23 cellular contexts compared by ENCODE assay signal in the genomic region with DNA sequence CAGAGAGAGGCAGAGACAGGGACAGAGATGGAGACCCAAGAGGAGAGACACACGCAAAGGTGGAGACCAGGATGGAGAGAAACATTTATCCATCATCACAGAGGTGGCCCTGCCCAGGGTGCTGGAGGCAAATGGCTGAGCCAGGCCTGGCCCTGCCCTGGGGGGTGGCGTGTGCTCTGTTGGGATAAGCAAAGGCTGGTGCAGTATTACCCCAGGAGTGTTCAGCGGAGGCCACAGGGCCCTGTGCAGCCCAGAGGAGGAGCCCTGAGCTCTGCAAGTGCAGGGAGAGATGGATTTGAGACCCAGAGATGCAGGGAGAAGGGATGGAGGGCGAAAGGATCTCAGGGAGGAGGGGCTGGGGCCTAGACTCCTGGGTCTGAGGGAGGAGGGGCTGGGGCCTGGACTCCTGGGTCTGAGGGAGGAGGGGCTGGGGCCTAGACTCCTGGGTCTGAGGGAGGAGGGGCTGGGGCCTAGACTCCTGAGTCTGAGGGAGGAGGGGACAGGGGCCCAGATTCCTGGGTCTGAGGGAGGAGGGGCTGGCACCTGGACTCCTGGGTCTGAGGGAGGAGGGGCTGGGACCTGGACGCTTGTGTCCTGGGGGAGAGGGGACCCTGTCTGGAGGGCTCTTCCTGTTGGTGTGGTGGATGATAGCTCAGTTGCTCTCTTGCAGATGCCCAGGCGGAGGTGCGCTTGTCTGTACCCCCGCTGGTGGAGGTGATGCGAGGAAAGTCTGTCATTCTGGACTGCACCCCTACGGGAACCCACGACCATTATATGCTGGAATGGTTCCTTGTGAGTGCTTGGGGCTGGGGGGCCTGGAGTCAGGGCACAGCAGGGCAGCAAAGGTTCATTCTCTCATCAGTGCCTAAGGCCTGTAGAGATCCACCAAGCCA. TPM values are rescaled to one million over a fixed set of nuclear protein-coding genes. Genes with fewer than 3 reads are reported as not detected.
DNase-seq lines count a peak whose midpoint lies in the region; ATAC-seq, FAIRE-seq and TF ChIP-seq lines count a peak whose summit lies in the region.
"Had no signal": no experiment of that assay in that cellular context is flagged by ENCODE, and none has a peak within 500 bp of the region (broad histone marks: within the 10 kb centered on the region; RNA-seq: fewer than 3 reads in every experiment).

No MANE protein-coding gene starts in this region.

- POLR2A ChIA-PET in HepG2 (lab: Yijun Ruan, JAX): interaction anchor here (1.6 to 4.0 kb wide), 3 partner anchors 9 to 17 kb away, joined by 5 to 67 read pairs (median 18); no protein-coding TSS in a partner anchor

- H3K9me3 ChIP-seq in HepG2 (ENCODE audit: low read length) (no peaks in the 10 kb centered on the region), right lobe of liver (no peaks in the 10 kb centered on the region), endocrine pancreas (ENCODE audit: control insufficient read depth, low read length) (no peaks in the 10 kb centered on the region), neural progenitor cell (ENCODE audit: low read depth) (no peaks in the 10 kb centered on the region)
- H3K9me3 ChIP-seq: left lung, MG63 had no signal

- H3K79me2 ChIP-seq in HepG2 (ENCODE audit: insufficient read depth, low read length) (peaks cover 21% of the 10 kb centered on the region), neural progenitor cell (ENCODE audit: low read depth) (no peaks in the 10 kb centered on the region)

- H3K4me3 ChIP-seq in HepG2 (replicated peaks in 1 of 3; ENCODE audit: insufficient read depth in 1 of 3, low read depth in 2 of 3, low read length in 3 of 3) (peak overlapping the region; percentile 65 to 99 (median 94); a peak in 5 of 6 replicates), right lobe of liver (no peak overlapping the region), endocrine pancreas (ENCODE audit: control insufficient read depth, insufficient read depth, low read length) (no peak overlapping the region), neural progenitor cell (no peak overlapping the region)
- H3K4me3 ChIP-seq: MG63 had no signal

- H3K27ac ChIP-seq in HepG2 (ENCODE audit: extremely low read length, insufficient read depth, low read length) (peak overlapping the region; percentile 38), right lobe of liver (no peak overlapping the region), neural progenitor cell (no peak overlapping the region)
- H3K27ac ChIP-seq: cardiac muscle cell, left lung had no signal

- no peak for TF ChIP-seq EP300 in HepG2 (IDR thresholded peaks at IDR 0.05; ENCODE audit: low read depth in 2 of 2, low read length in 2 of 2)
- TF ChIP-seq EP300 in HepG2 (CRISPR knock-in tag; IDR thresholded peaks at IDR 0.05; ENCODE audit: borderline replicate concordance): no peak

- H4K20me1 ChIP-seq in HepG2 (ENCODE audit: insufficient read depth, low read length) (0 out of 2 replicates have a peak, but pooled peaks cover 8% of the 10 kb centered on the region), neural progenitor cell (ENCODE audit: low read depth) (no peaks in the 10 kb centered on the region)

- TF ChIP-seq RAD21 in HepG2 (CRISPR knock-in tag; IDR thresholded peaks at IDR 0.05): no peak

- peaks cover 2% of the 10 kb centered on the region for H3K36me3 Mint-ChIP-seq in neural progenitor cell
- H3K36me3 Mint-ChIP-seq: activated naive CD8-positive, alpha-beta T cell treated with anti-CD3 and anti-CD28 coated beads for 36 hours; CD8-positive, alpha-beta memory T cell had no signal

- H3F3A ChIP-seq in neural progenitor cell (ENCODE audit: low read depth): peaks cover 27% of the 10 kb centered on the region

- peak overlapping the region; percentile 38 for H3K4me3 Mint-ChIP-seq in neural progenitor cell
- H3K4me3 Mint-ChIP-seq: activated B cell treated with CpG ODN at 0.5 μM for 24 hours; activated naive CD8-positive, alpha-beta T cell treated with anti-CD3 and anti-CD28 coated beads for 36 hours; CD8-positive, alpha-beta memory T cell; stimulated activated naive CD8-positive, alpha-beta T cell treated with anti-CD3 and anti-CD28 coated beads, Interleukin-15, Interleukin-2, amounts not matched to agents 100 ng/mL and 50 ng/mL, for 24 hours; T-helper 1 cell treated with Interleukin-12 subunit alpha and Interleukin-12 subunit beta and Interleukin-4 antibody, amounts not matched to agents 30 μg/mL and 1 μg/mL, for 36 hours had no signal

- no TSS peak for BruUV-seq in HepG2 (replicated peaks; lab: Mats Ljungman, UMichigan)

- CTCF ChIA-PET in HepG2 (lab: Yijun Ruan, JAX; ENCODE audit: low intra/inter-chr PET ratio, low total read pairs): interaction anchor here (0.6 kb wide), 1 partner anchor 1561 kb away, joined by 3 read pairs; no protein-coding TSS in a partner anchor

- WGBS in HepG2 (ENCODE audit: low lambda C conversion rate): 66% methylated on average over 5 of the region's 11 CpGs
- WGBS in right lobe of liver (ENCODE audit: insufficient coverage, low coverage, low lambda C conversion rate, missing lambda C conversion rate): 92% methylated on average over 2 of the region's 11 CpGs

- H3K27me3 ChIP-seq in HepG2 (ENCODE audit: control insufficient read depth in 1 of 2, insufficient read depth in 2 of 2, low read length in 2 of 2): no peaks in the 10 kb centered on the region; a peak in 1 of 5 replicates
- H3K27me3 ChIP-seq in right lobe of liver: no peaks in the 10 kb centered on the region
- H3K27me3 ChIP-seq in endocrine pancreas (ENCODE audit: control insufficient read depth, insufficient read depth, low read length): no peaks in the 10 kb centered on the region
- peaks cover 6% of the 10 kb centered on the region for H3K27me3 ChIP-seq in neural progenitor cell
- H3K27me3 ChIP-seq: cardiac muscle cell, MG63 had no signal

- no peak overlapping the region for H3K27ac Mint-ChIP-seq in neural progenitor cell
- H3K27ac Mint-ChIP-seq: activated B cell treated with CpG ODN at 0.5 μM for 24 hours; activated naive CD8-positive, alpha-beta T cell treated with anti-CD3 and anti-CD28 coated beads for 36 hours; stimulated activated naive CD8-positive, alpha-beta T cell treated with anti-CD3 and anti-CD28 coated beads, Interleukin-15, Interleukin-2, amounts not matched to agents 100 ng/mL and 50 ng/mL, for 24 hours; T-helper 1 cell treated with Interleukin-12 subunit alpha and Interleukin-12 subunit beta and Interleukin-4 antibody, amounts not matched to agents 30 μg/mL and 1 μg/mL, for 36 hours had no signal

- ATAC-seq in HepG2 (no peak), right lobe of liver (no peak), GM19455 (IDR thresholded peaks at IDR 0.05; ENCODE audit: unreplicated experiment) (no peak)
- ATAC-seq: left lung had no signal

- H3K4me1 ChIP-seq in HepG2 (ENCODE audit: insufficient read depth, low read length) (peaks cover 67% of the 10 kb centered on the region), right lobe of liver (peaks cover 0 to 23% (median 10%) of the 10 kb centered on the region in 4 donors), endocrine pancreas (ENCODE audit: control insufficient read depth, insufficient read depth, low read length) (no peaks in the 10 kb centered on the region), neural progenitor cell (peaks cover 22% of the 10 kb centered on the region)

- H3K4me1 Mint-ChIP-seq in neural progenitor cell: peaks cover 50% of the 10 kb centered on the region

- in situ Hi-C loops in HepG2 (cut with HindIII; ENCODE audit: extremely low pct_ligation_motif_present, low pct_unique_long_range_greater_than_20kb): no loop called here

- FAIRE-seq in HepG2 (lab: Jason Lieb, UNC): no peak

- TF ChIP-seq CTCF in HepG2 (CRISPR knock-in tag; IDR thresholded peaks at IDR 0.05) (no peak), right lobe of liver (IDR thresholded peaks at IDR 0.05) (no peak), neural progenitor cell (IDR thresholded peaks at IDR 0.05) (no peak)

- H3K27me3 Mint-ChIP-seq in neural progenitor cell (ENCODE audit: insufficient read depth, low read depth): peaks cover 19% of the 10 kb centered on the region

- intact Hi-C loops in HepG2 (cut with micrococcal nuclease; ENCODE audit: unreplicated experiment): no loop called here
- intact Hi-C loops in right lobe of liver (cut with DNase I): no loop called here

- no peak for TF ChIP-seq POLR2A in HepG2 (IDR thresholded peaks at IDR 0.05; ENCODE audit: insufficient read depth in 1 of 2, low read depth in 2 of 2, low read length in 2 of 2)
- no peak for TF ChIP-seq POLR2A in right lobe of liver (IDR thresholded peaks at IDR 0.05)

- H3K9me3 Mint-ChIP-seq in neural progenitor cell: no peaks in the 10 kb centered on the region
- H3K9me3 Mint-ChIP-seq: activated B cell treated with CpG ODN at 0.5 μM for 24 hours; activated naive CD8-positive, alpha-beta T cell treated with anti-CD3 and anti-CD28 coated beads for 36 hours; CD8-positive, alpha-beta memory T cell; stimulated activated naive CD8-positive, alpha-beta T cell treated with anti-CD3 and anti-CD28 coated beads, Interleukin-15, Interleukin-2, amounts not matched to agents 100 ng/mL and 50 ng/mL, for 24 hours; T-helper 1 cell treated with Interleukin-12 subunit alpha and Interleukin-12 subunit beta and Interleukin-4 antibody, amounts not matched to agents 30 μg/mL and 1 μg/mL, for 36 hours had no signal

- H3K36me3 ChIP-seq in HepG2 (replicated peaks in 1 of 2; ENCODE audit: control insufficient read depth in 1 of 2, insufficient read depth in 2 of 2, low read length in 2 of 2) (peaks cover 8 to 33% of the 10 kb centered on the region in 2 experiments), right lobe of liver (no peaks in the 10 kb centered on the region), endocrine pancreas (ENCODE audit: control insufficient read depth, insufficient read depth, low read length) (peaks cover 3% of the 10 kb centered on the region), neural progenitor cell (no peaks in the 10 kb centered on the region)
- H3K36me3 ChIP-seq: MG63 had no signal

- H3K4me2 ChIP-seq in HepG2 (ENCODE audit: low read depth, low read length): peak overlapping the region; percentile 83
- H3K4me2 ChIP-seq in neural progenitor cell: peak overlapping the region; percentile 99

- H2AFZ ChIP-seq in HepG2 (ENCODE audit: low read length) (no peak overlapping the region), neural progenitor cell (replicated peaks) (no peak overlapping the region)

- H3K9ac ChIP-seq in HepG2 (ENCODE audit: insufficient read depth, low read depth, low read length) (peak overlapping the region; percentile 87), endocrine pancreas (ENCODE audit: control insufficient read depth, insufficient read depth, low read length) (peak overlapping the region; percentile 49), neural progenitor cell (no peak overlapping the region)

- DNase-seq in HepG2 (ENCODE audit: low spot score) (no peak), right lobe of liver (no peak), neural progenitor cell (ENCODE audit: low spot score) (no peak), HK-2 (ENCODE audit: unreplicated experiment) (no peak), AG20443 (ENCODE audit: low spot score) (no peak), HCEC 1CT (no peak)
- DNase-seq: activated B cell treated with CpG ODN at 0.5 μM for 24 hours; activated CD8-positive, alpha-beta memory T cell treated with anti-CD3 and anti-CD28 coated beads for 24 hours; activated naive CD8-positive, alpha-beta T cell treated with anti-CD3 and anti-CD28 coated beads for 36 hours; CD8-positive, alpha-beta memory T cell; effector CD4-positive, alpha-beta T cell; hypothalamus; left lung; MG63; NCI-H2029; NCI-H510A; SHP77 treated with DMSO at 0.1 percent for 48 hours had no signal

RNA-seq across cellular contexts. Expression of a gene that starts 1.9 kb away (rescaled TPM):
- total RNA-seq in HepG2 (2016; rRNA removed; fragmentation: Illumina TruSeq; extraction: Trizol) (30.6 and 51.2 TPM in 2 replicates), right lobe of liver (10 to 100 TPM; 26.5 to 48.3 (median 32.7) TPM), neural progenitor cell (ENCODE audit: low replicate concordance) (7.1 and 16.9 TPM in 2 replicates)
- 13.8 and 14.2 TPM in 2 replicates for total RNA-seq in HepG2 (2016; cell fraction: cytosol; rRNA removed; fragmentation: Illumina TruSeq; extraction: Trizol; ENCODE audit: low read depth)
- total RNA-seq in HepG2 (2016; cell fraction: insoluble cytoplasmic fraction; rRNA removed; fragmentation: Illumina TruSeq; extraction: Trizol): 22.1 and 59.2 TPM in 2 replicates
- 23.6 and 25.3 TPM in 2 replicates for total RNA-seq in HepG2 (2016; cell fraction: membrane; rRNA removed; fragmentation: Illumina TruSeq; extraction: Trizol)
- 82.3 and 107 TPM in 2 replicates for total RNA-seq in HepG2 (2016; cell fraction: nucleus; rRNA removed; fragmentation: Illumina TruSeq; extraction: Trizol)
- 62.7 and 68.0 TPM in 2 replicates for polyA plus RNA-seq in HepG2 (2011; rRNA removed)
- 30.5 and 43.7 TPM in 2 replicates for polyA plus RNA-seq in HepG2 (2011; cell fraction: cytosol; rRNA removed)
- 347 and 430 TPM in 2 replicates for polyA plus RNA-seq in HepG2 (2011; cell fraction: nucleus; rRNA removed)
- polyA plus RNA-seq in HepG2 (2012): 225 and 263 TPM in 2 replicates
- 20.9 and 22.6 TPM in 2 replicates for polyA plus RNA-seq in HepG2 (2016; cell fraction: cytosol; fragmentation: Illumina TruSeq; extraction: Trizol; ENCODE audit: low read depth)
- 55.5 and 77.0 TPM in 2 replicates for polyA plus RNA-seq in HepG2 (2016; cell fraction: insoluble cytoplasmic fraction; fragmentation: Illumina TruSeq; extraction: Trizol; ENCODE audit: low read depth)
- 33.0 and 38.0 TPM in 2 replicates for polyA plus RNA-seq in HepG2 (2016; cell fraction: membrane; fragmentation: Illumina TruSeq; extraction: Trizol; ENCODE audit: low read depth)
- 426 and 433 TPM in 2 replicates for polyA plus RNA-seq in HepG2 (2016; cell fraction: nucleus; fragmentation: Illumina TruSeq; extraction: Trizol; ENCODE audit: insufficient read depth, low read depth)
- polyA minus RNA-seq in HepG2 (2011; rRNA and poly(A)+ RNA removed; ENCODE audit: low replicate concordance): 67.0 TPM in 1 of 2 replicates, not detected in the other
- polyA minus RNA-seq in HepG2 (2011; cell fraction: cytosol; rRNA and poly(A)+ RNA removed): 53.4 and 68.9 TPM in 2 replicates
- 37.1 and 45.6 TPM in 2 replicates for polyA minus RNA-seq in HepG2 (2011; cell fraction: nucleus; rRNA and poly(A)+ RNA removed)
- total RNA-seq: activated B cell treated with CpG ODN at 0.5 μM for 24 hours; activated naive CD8-positive, alpha-beta T cell treated with anti-CD3 and anti-CD28 coated beads for 36 hours; CD8-positive, alpha-beta memory T cell had no signal
- polyA plus RNA-seq: CD8-positive, alpha-beta memory T cell had no signal

RNA-seq across cellular contexts. Expression of a gene that starts 33.1 kb away (rescaled TPM):
- total RNA-seq in HepG2 (2016; rRNA removed; fragmentation: Illumina TruSeq; extraction: Trizol) (1.1 and 1.8 TPM in 2 replicates), right lobe of liver (10 to 100 TPM in 5 of 6 experiments, 1 to 10 TPM in 1; 9.8 to 19.4 (median 15.6) TPM), neural progenitor cell (ENCODE audit: low replicate concordance) (1.4 and 1.5 TPM in 2 replicates)
- 0.81 and 0.97 TPM in 2 replicates for total RNA-seq in HepG2 (2016; cell fraction: cytosol; rRNA removed; fragmentation: Illumina TruSeq; extraction: Trizol; ENCODE audit: low read depth)
- total RNA-seq in HepG2 (2016; cell fraction: insoluble cytoplasmic fraction; rRNA removed; fragmentation: Illumina TruSeq; extraction: Trizol): 0.91 and 1.8 TPM in 2 replicates
- total RNA-seq in HepG2 (2016; cell fraction: membrane; rRNA removed; fragmentation: Illumina TruSeq; extraction: Trizol): 1.1 and 1.2 TPM in 2 replicates
- total RNA-seq in HepG2 (2016; cell fraction: nucleus; rRNA removed; fragmentation: Illumina TruSeq; extraction: Trizol): 1.6 and 2.7 TPM in 2 replicates
- 2.6 and 4.3 TPM in 2 replicates for polyA plus RNA-seq in HepG2 (2011; rRNA removed)
- 1.4 and 2.1 TPM in 2 replicates for polyA plus RNA-seq in HepG2 (2011; cell fraction: cytosol; rRNA removed)
- 13.9 and 14.3 TPM in 2 replicates for polyA plus RNA-seq in HepG2 (2011; cell fraction: nucleus; rRNA removed)
- 1.8 and 2.3 TPM in 2 replicates for polyA plus RNA-seq in HepG2 (2012)
- polyA plus RNA-seq in HepG2 (2016; cell fraction: cytosol; fragmentation: Illumina TruSeq; extraction: Trizol; ENCODE audit: low read depth): 0.87 and 0.89 TPM in 2 replicates
- 1.1 and 1.9 TPM in 2 replicates for polyA plus RNA-seq in HepG2 (2016; cell fraction: insoluble cytoplasmic fraction; fragmentation: Illumina TruSeq; extraction: Trizol; ENCODE audit: low read depth)
- 0.50 and 0.61 TPM in 2 replicates for polyA plus RNA-seq in HepG2 (2016; cell fraction: membrane; fragmentation: Illumina TruSeq; extraction: Trizol; ENCODE audit: low read depth)
- 4.5 and 5.6 TPM in 2 replicates for polyA plus RNA-seq in HepG2 (2016; cell fraction: nucleus; fragmentation: Illumina TruSeq; extraction: Trizol; ENCODE audit: insufficient read depth, low read depth)
- polyA minus RNA-seq in HepG2 (2011; rRNA and poly(A)+ RNA removed; ENCODE audit: low replicate concordance): 0.33 and 11.2 TPM in 2 replicates
- polyA minus RNA-seq in HepG2 (2011; cell fraction: cytosol; rRNA and poly(A)+ RNA removed): 1.4 and 2.2 TPM in 2 replicates
- polyA minus RNA-seq in HepG2 (2011; cell fraction: nucleus; rRNA and poly(A)+ RNA removed): 3.9 and 5.8 TPM in 2 replicates
- total RNA-seq: activated B cell treated with CpG ODN at 0.5 μM for 24 hours; activated naive CD8-positive, alpha-beta T cell treated with anti-CD3 and anti-CD28 coated beads for 36 hours; cardiac muscle cell; CD8-positive, alpha-beta memory T cell; myocyte had no signal
- polyA plus RNA-seq: CD8-positive, alpha-beta memory T cell had no signal

RNA-seq across cellular contexts. Expression of a gene that starts 35.3 kb away (rescaled TPM):
- total RNA-seq in HepG2 (2016; rRNA removed; fragmentation: Illumina TruSeq; extraction: Trizol) (32.7 and 75.4 TPM in 2 replicates), right lobe of liver (100 to 1,000 TPM in 1 of 6 experiments, 10 to 100 TPM in 5; 63.5 to 127 (median 87.4) TPM), neural progenitor cell (ENCODE audit: low replicate concordance) (54.2 and 210 TPM in 2 replicates)
- 14.1 and 16.2 TPM in 2 replicates for total RNA-seq in HepG2 (2016; cell fraction: cytosol; rRNA removed; fragmentation: Illumina TruSeq; extraction: Trizol; ENCODE audit: low read depth)
- 26.6 and 79.7 TPM in 2 replicates for total RNA-seq in HepG2 (2016; cell fraction: insoluble cytoplasmic fraction; rRNA removed; fragmentation: Illumina TruSeq; extraction: Trizol)
- total RNA-seq in HepG2 (2016; cell fraction: membrane; rRNA removed; fragmentation: Illumina TruSeq; extraction: Trizol): 27.2 and 31.1 TPM in 2 replicates
- 65.4 and 75.4 TPM in 2 replicates for total RNA-seq in HepG2 (2016; cell fraction: nucleus; rRNA removed; fragmentation: Illumina TruSeq; extraction: Trizol)
- 114 and 164 TPM in 2 replicates for polyA plus RNA-seq in HepG2 (2011; rRNA removed)
- polyA plus RNA-seq in HepG2 (2011; cell fraction: cytosol; rRNA removed): 99.1 and 107 TPM in 2 replicates
- 78.9 and 91.7 TPM in 2 replicates for polyA plus RNA-seq in HepG2 (2011; cell fraction: nucleus; rRNA removed)
- 75.5 and 159 TPM in 2 replicates for polyA plus RNA-seq in HepG2 (2012)
- polyA plus RNA-seq in HepG2 (2016; cell fraction: cytosol; fragmentation: Illumina TruSeq; extraction: Trizol; ENCODE audit: low read depth): 13.2 and 14.3 TPM in 2 replicates
- 33.0 and 42.6 TPM in 2 replicates for polyA plus RNA-seq in HepG2 (2016; cell fraction: insoluble cytoplasmic fraction; fragmentation: Illumina TruSeq; extraction: Trizol; ENCODE audit: low read depth)
- 24.0 and 26.9 TPM in 2 replicates for polyA plus RNA-seq in HepG2 (2016; cell fraction: membrane; fragmentation: Illumina TruSeq; extraction: Trizol; ENCODE audit: low read depth)
- 142 TPM in 2 replicates for polyA plus RNA-seq in HepG2 (2016; cell fraction: nucleus; fragmentation: Illumina TruSeq; extraction: Trizol; ENCODE audit: insufficient read depth, low read depth)
- polyA minus RNA-seq in HepG2 (2011; rRNA and poly(A)+ RNA removed; ENCODE audit: low replicate concordance): 35.2 and 152 TPM in 2 replicates
- polyA minus RNA-seq in HepG2 (2011; cell fraction: cytosol; rRNA and poly(A)+ RNA removed): 59.6 and 69.2 TPM in 2 replicates
- polyA minus RNA-seq in HepG2 (2011; cell fraction: nucleus; rRNA and poly(A)+ RNA removed): 28.7 and 29.8 TPM in 2 replicates

Comparison
In these comparisons a context has a peak if more than half of its experiments do, and no peak if none do; other contexts are left out.
1. H3K4me3 ChIP-seq: peak in HepG2 (3 of 3); none in right lobe of liver (0 of 3), endocrine pancreas (single experiment) and neural progenitor cell (single experiment).